8 cellular contexts compared by ENCODE assay signal in genomic region chr6:30616811-30617564, GRCh38. TPM values are rescaled to one million over a fixed set of nuclear protein-coding genes. Genes with fewer than 3 reads are reported as not detected.
DNase-seq lines count a peak whose midpoint lies in the region; ATAC-seq and TF ChIP-seq lines count a peak whose summit lies in the region.

Gene PPP1R10 (minus strand): TSS chr6:30617243. CDS start chr6:30609944, 7,299 bp downstream.

- CTCF ChIA-PET in GM10248 (lab: Yijun Ruan, JAX) = interaction anchor here (1.6 to 2.8 kb wide), 5 partner anchors 9 to 105 kb away, joined by 5 to 11 read pairs (median 8); partner anchors contain the start of genes ATAT1 and DHX16

- TF ChIP-seq POLR2A in testis (IDR thresholded peaks at IDR 0.05) = peak; percentile 99

- ATAC-seq in HG02623 (IDR thresholded peaks at IDR 0.05; ENCODE audit: unreplicated experiment) (peak; percentile 84), omental fat pad (ENCODE audit: low FRiP score) (peak; percentile 91)

- peaks cover 19% of the 10 kb centered on the region for H3K4me1 ChIP-seq in testis

- H3K36me3 Mint-ChIP-seq in activated naive CD8-positive, alpha-beta T cell = peaks cover 27% of the 10 kb centered on the region

- 0 to 1% methylated on average over 32 to 40 of the region's 40 CpGs for WGBS in testis, 2 donors

- no peaks in the 10 kb centered on the region for H3K27me3 ChIP-seq in testis

- H3K4me3 ChIP-seq in testis = peak within 1 kb of the TSS; percentile 76 to 96

- no peaks in the 10 kb centered on the region for H3K9me3 Mint-ChIP-seq in activated naive CD8-positive, alpha-beta T cell (ENCODE audit: low read depth)

- no peak for TF ChIP-seq CTCF in GM10248 (IDR thresholded peaks at IDR 0.05; ENCODE audit: control extremely low read depth, extremely low read depth, low read depth, missing control alignments)
- no peak for TF ChIP-seq CTCF in omental fat pad (IDR thresholded peaks at IDR 0.05)
- TF ChIP-seq CTCF in testis (IDR thresholded peaks at IDR 0.05) = no peak

- no peaks in the 10 kb centered on the region for H3K27me3 Mint-ChIP-seq in activated naive CD8-positive, alpha-beta T cell

- DNase-seq in GM10248 (ENCODE audit: extremely low spot score) (peak; percentile 94), NCI-H1105 (lab: John Stamatoyannopoulos, UW) (peak; percentile 100), SKM-1 treated with dmso at 0.1 percent for 144 hours (lab: John Stamatoyannopoulos, UW; ENCODE audit: unreplicated experiment) (peak; percentile 100), glomerular endothelial cell (ENCODE audit: extremely low read depth, low read depth, low spot score) (peak; percentile 100), omental fat pad (ENCODE audit: low spot score) (peak; percentile 89), testis (peak; percentile 99)

- intact Hi-C loops in testis (cut with DNase I; ENCODE audit: low total_unique reads) = no loop called here

- H3K9me3 ChIP-seq in testis = no peaks in the 10 kb centered on the region

- peak within 1 kb of the TSS; percentile 100 for H3K27ac Mint-ChIP-seq in activated naive CD8-positive, alpha-beta T cell

- H3K36me3 ChIP-seq in testis (ENCODE audit: low read depth, missing control alignments) = no peaks in the 10 kb centered on the region

- POLR2A ChIA-PET in GM10248 (lab: Yijun Ruan, JAX) = no interaction called here

- H3K4me3 Mint-ChIP-seq in activated naive CD8-positive, alpha-beta T cell = peak within 1 kb of the TSS; percentile 99

- H3K27ac ChIP-seq in testis = peak within 1 kb of the TSS; percentile 98 to 99

- H3K4me1 Mint-ChIP-seq in activated naive CD8-positive, alpha-beta T cell (ENCODE audit: low read depth) = peaks cover 45% of the 10 kb centered on the region

RNA-seq across cellular contexts. Expression of gene PPP1R10, which starts in this region (rescaled TPM):
- total RNA-seq in glomerular endothelial cell = 32.7 and 40.0 TPM in 2 replicates
- total RNA-seq in omental fat pad = 10 to 100 TPM; 26.3 to 89.4 (median 42.0) TPM
- 10 to 100 TPM; 50.8 to 72.7 TPM for total RNA-seq in testis
- polyA plus RNA-seq in testis (ENCODE audit: insufficient read depth, low read depth, low replicate concordance) = 47.4 TPM

Comparison
In these comparisons a context has a peak if more than half of its experiments do, and no peak if none do; other contexts are left out.
1. Peak in every context shown above with its lines: DNase-seq, ATAC-seq, H3K4me3 ChIP-seq and H3K27ac ChIP-seq.